8 cellular contexts compared by ENCODE assay signal in genomic region chr2:240566203-240567136, GRCh38. TPM values are rescaled to one million over a fixed set of nuclear protein-coding genes. Genes with fewer than 3 reads are reported as not detected.
DNase-seq lines count a peak whose midpoint lies in the region; TF ChIP-seq lines count a peak whose summit lies in the region.

No MANE protein-coding gene starts in this region.

- peaks cover 17% of the 10 kb centered on the region for H3F3A ChIP-seq in GM23248 (ENCODE audit: insufficient read depth)

- H4K20me1 ChIP-seq in GM23248 (ENCODE audit: insufficient read depth): no peaks in the 10 kb centered on the region

- H3K9me3 ChIP-seq in GM23248 (ENCODE audit: low read depth): no peaks in the 10 kb centered on the region
- H3K9me3 ChIP-seq in parathyroid adenoma (ENCODE audit: control insufficient read depth, low read length): no peaks in the 10 kb centered on the region
- H3K9me3 ChIP-seq in transverse colon: no peaks in the 10 kb centered on the region

- H3K27ac Mint-ChIP-seq in activated naive CD4-positive, alpha-beta T cell treated with anti-CD3 and anti-CD28 coated beads for 36 hours: peak overlapping the region; percentile 99

- peak overlapping the region; percentile 72 for H3K27ac ChIP-seq in GM23248
- H3K27ac ChIP-seq in parathyroid adenoma: peak overlapping the region; percentile 65
- peak overlapping the region; percentile 96 to 99 (median 97) for H3K27ac ChIP-seq in transverse colon

- no peaks in the 10 kb centered on the region for H3K9me3 Mint-ChIP-seq in activated naive CD4-positive, alpha-beta T cell treated with anti-CD3 and anti-CD28 coated beads for 36 hours

- H3K9me2 ChIP-seq in GM23248 (ENCODE audit: insufficient read depth): no peaks in the 10 kb centered on the region

- TF ChIP-seq CTCF in parathyroid adenoma (IDR thresholded peaks at IDR 0.05) (peak; percentile 79), transverse colon (IDR thresholded peaks at IDR 0.05) (peak; percentile 85 to 96 (median 95))

- TF ChIP-seq EP300 in transverse colon (IDR thresholded peaks at IDR 0.05; ENCODE audit: low read depth): no peak

- CTCF ChIA-PET in activated naive CD4-positive, alpha-beta T cell treated with anti-CD3 and anti-CD28 coated beads for 36 hours (lab: Charles Lee): interaction anchor here (0.6 to 2.6 kb wide), 10 partner anchors 7 to 585 kb away, joined by 3 to 24 read pairs (median 4); partner anchors contain the start of gene CAPN10

- H3K27me3 ChIP-seq in GM23248 (replicated peaks; ENCODE audit: insufficient read depth) (no peaks in the 10 kb centered on the region), parathyroid adenoma (ENCODE audit: control insufficient read depth, insufficient read depth, low read length) (no peaks in the 10 kb centered on the region), transverse colon (no peaks in the 10 kb centered on the region)

- peaks cover 66% of the 10 kb centered on the region for H3K4me1 Mint-ChIP-seq in activated naive CD4-positive, alpha-beta T cell treated with anti-CD3 and anti-CD28 coated beads for 36 hours (ENCODE audit: low read depth)

- H3K36me3 ChIP-seq in GM23248 (ENCODE audit: low read depth): no peaks in the 10 kb centered on the region
- no peaks in the 10 kb centered on the region for H3K36me3 ChIP-seq in parathyroid adenoma (ENCODE audit: control insufficient read depth, insufficient read depth, low read length)
- H3K36me3 ChIP-seq in transverse colon: no peaks in the 10 kb centered on the region

- peak overlapping the region; percentile 73 for H3K9ac ChIP-seq in GM23248
- H3K9ac ChIP-seq in parathyroid adenoma: no peak overlapping the region

- H2AFZ ChIP-seq in GM23248 (peak overlapping the region; percentile 77), parathyroid adenoma (peak overlapping the region; percentile 89)

- TF ChIP-seq POLR2A in transverse colon (IDR thresholded peaks at IDR 0.05): peak; percentile 70

- peak overlapping the region; percentile 92 for H3K4me3 Mint-ChIP-seq in activated naive CD4-positive, alpha-beta T cell treated with anti-CD3 and anti-CD28 coated beads for 36 hours

- peaks cover 25% of the 10 kb centered on the region for H3K36me3 Mint-ChIP-seq in activated naive CD4-positive, alpha-beta T cell treated with anti-CD3 and anti-CD28 coated beads for 36 hours (ENCODE audit: low read depth)

- H3K79me2 ChIP-seq in GM23248 (ENCODE audit: insufficient read depth): 0 out of 2 replicates have a peak, but pooled peaks cover 7% of the 10 kb centered on the region
- H3K79me2 ChIP-seq in parathyroid adenoma: peaks cover 2% of the 10 kb centered on the region

- H3K27me3 Mint-ChIP-seq in activated naive CD4-positive, alpha-beta T cell treated with anti-CD3 and anti-CD28 coated beads for 36 hours (ENCODE audit: low read depth): no peaks in the 10 kb centered on the region

- peaks cover 27% of the 10 kb centered on the region for H3K4me1 ChIP-seq in GM23248 (ENCODE audit: insufficient read depth)
- peaks cover 24% of the 10 kb centered on the region for H3K4me1 ChIP-seq in parathyroid adenoma
- peaks cover 47 to 71% (median 59%) of the 10 kb centered on the region in 4 donors for H3K4me1 ChIP-seq in transverse colon

- H3K4me2 ChIP-seq in GM23248 (ENCODE audit: unreplicated experiment) (peak overlapping the region; percentile 91), parathyroid adenoma (ENCODE audit: low read length) (peak overlapping the region; percentile 94)

- peak; percentile 72 for DNase-seq in G401 (ENCODE audit: low spot score)
- DNase-seq in GM23248: peak; percentile 94
- peak; percentile 71 for DNase-seq in LHCN-M2 (ENCODE audit: low read depth)
- peak; percentile 73 for DNase-seq in SK-MEL-5 (ENCODE audit: low read depth, low spot score)
- peak; percentile 96 for DNase-seq in activated naive CD4-positive, alpha-beta T cell treated with anti-CD3 and anti-CD28 coated beads for 36 hours
- peak; percentile 90 for DNase-seq in globus pallidus (ENCODE audit: low spot score)
- peak; percentile 98 for DNase-seq in transverse colon

- in situ Hi-C loops in G401 (cut with HindIII; ENCODE audit: low sequenced_read_pairs) (no loop called here), GM23248 (cut with MboI) (no loop called here), SK-MEL-5 (cut with HindIII; ENCODE audit: low pct_unique_long_range_greater_than_20kb, low sequenced_read_pairs) (no loop called here), transverse colon (cut with MboI; ENCODE audit: low pct_ligation_motif_present in 1 of 4, low pct_unique_long_range_greater_than_20kb in 1 of 4, low sequenced_read_pairs in 3 of 4) (no loop called here)

- WGBS in GM23248 (ENCODE audit: low coverage in 1 of 2, low lambda C conversion rate in 2 of 2, missing lambda C conversion rate in 2 of 2), 2 experiments: 3 to 5% methylated on average over 21 to 35 of the region's 53 CpGs
- WGBS in transverse colon (ENCODE audit: low coverage in 1 of 2), 2 donors: 11% methylated on average over 26 of the region's 53 CpGs; no CpG with 5 or more reads in 1 of the 2 donors

- peak overlapping the region; percentile 82 for H3K4me3 ChIP-seq in GM23248
- peak overlapping the region; percentile 54 for H3K4me3 ChIP-seq in parathyroid adenoma (ENCODE audit: low read depth, low read length)
- peak overlapping the region; percentile 14 to 77 (median 70) for H3K4me3 ChIP-seq in transverse colon

- intact Hi-C loops in activated naive CD4-positive, alpha-beta T cell treated with anti-CD3 and anti-CD28 coated beads for 36 hours (cut with micrococcal nuclease): loop anchor here (1.0 to 10.0 kb wide), 12 partner anchors 13 to 1318 kb away; partner anchors contain the start of genes ATG4B, CAPN10, FARP2 and GPC1
- intact Hi-C loops in transverse colon (cut with DNase I; ENCODE audit: low total_unique reads): no loop called here

RNA-seq across cellular contexts. Expression of gene RNPEPL1, which starts 1.8 kb away (rescaled TPM):
- 3.3 and 5.6 TPM in 2 replicates for total RNA-seq in G401 (2014; rRNA removed; shearing (Covaris generic))
- 20.2 and 23.0 TPM in 2 replicates for total RNA-seq in GM23248 (2014; rRNA removed; shearing (Covaris generic))
- 11.1 and 11.2 TPM in 2 replicates for polyA plus RNA-seq in GM23248 (2016; fragmentation: Nextera tagmentation; extraction: Ambion mirVana)
- total RNA-seq in LHCN-M2 (2014; rRNA removed): 13.6 and 16.7 TPM in 2 replicates
- 33.1 TPM for polyA plus RNA-seq in LHCN-M2 (2012)
- total RNA-seq in SK-MEL-5 (2014; rRNA removed; shearing (Covaris generic)): 19.0 and 19.7 TPM in 2 replicates
- 91.1 and 102 TPM in 2 replicates for polyA plus RNA-seq in SK-MEL-5 (2015; cell fraction: cytosol; rRNA removed)
- 91.6 and 113 TPM in 2 replicates for polyA plus RNA-seq in SK-MEL-5 (2015; cell fraction: nucleus; rRNA removed)
- total RNA-seq in activated naive CD4-positive, alpha-beta T cell treated with anti-CD3 and anti-CD28 coated beads for 36 hours: 10 to 100 TPM; 40.3 to 44.3 TPM
- 100 to 1,000 TPM; 118 to 208 (median 151) TPM for total RNA-seq in transverse colon

RNA-seq across cellular contexts. Expression of gene DUSP28, which starts 6.3 kb away (rescaled TPM):
- total RNA-seq in G401 (2014; rRNA removed; shearing (Covaris generic)): 4.9 and 5.3 TPM in 2 replicates
- total RNA-seq in GM23248 (2014; rRNA removed; shearing (Covaris generic)): 1.5 and 3.2 TPM in 2 replicates
- polyA plus RNA-seq in GM23248 (2016; fragmentation: Nextera tagmentation; extraction: Ambion mirVana): 4.9 and 5.8 TPM in 2 replicates
- total RNA-seq in LHCN-M2 (2014; rRNA removed): 6.1 and 6.4 TPM in 2 replicates
- 7.2 TPM for polyA plus RNA-seq in LHCN-M2 (2012)
- total RNA-seq in SK-MEL-5 (2014; rRNA removed; shearing (Covaris generic)): 3.6 and 8.0 TPM in 2 replicates
- 5.9 and 10.6 TPM in 2 replicates for polyA plus RNA-seq in SK-MEL-5 (2015; cell fraction: cytosol; rRNA removed)
- polyA plus RNA-seq in SK-MEL-5 (2015; cell fraction: nucleus; rRNA removed): 11.1 and 11.6 TPM in 2 replicates
- total RNA-seq in activated naive CD4-positive, alpha-beta T cell treated with anti-CD3 and anti-CD28 coated beads for 36 hours: 1 to 10 TPM; 5.1 to 5.6 TPM
- 10 to 100 TPM in 1 of 4 donors, 1 to 10 TPM in 3; 3.4 to 10.8 (median 6.2) TPM for total RNA-seq in transverse colon

RNA-seq across cellular contexts. Expression of gene ANKMY1, which starts 8.7 kb away (rescaled TPM):
- total RNA-seq in G401 (2014; rRNA removed; shearing (Covaris generic)): 8.6 and 14.7 TPM in 2 replicates
- 10.1 and 12.8 TPM in 2 replicates for total RNA-seq in GM23248 (2014; rRNA removed; shearing (Covaris generic))
- polyA plus RNA-seq in GM23248 (2016; fragmentation: Nextera tagmentation; extraction: Ambion mirVana): 5.1 and 5.6 TPM in 2 replicates
- total RNA-seq in LHCN-M2 (2014; rRNA removed): 7.8 and 8.2 TPM in 2 replicates
- polyA plus RNA-seq in LHCN-M2 (2012): 5.3 TPM
- 5.2 and 9.7 TPM in 2 replicates for total RNA-seq in SK-MEL-5 (2014; rRNA removed; shearing (Covaris generic))
- polyA plus RNA-seq in SK-MEL-5 (2015; cell fraction: cytosol; rRNA removed): 8.4 and 18.3 TPM in 2 replicates
- polyA plus RNA-seq in SK-MEL-5 (2015; cell fraction: nucleus; rRNA removed): 41.2 and 51.2 TPM in 2 replicates
- total RNA-seq in activated naive CD4-positive, alpha-beta T cell treated with anti-CD3 and anti-CD28 coated beads for 36 hours: 10 to 100 TPM; 17.0 to 17.4 TPM
- 10 to 100 TPM; 15.1 to 64.0 (median 27.5) TPM for total RNA-seq in transverse colon

RNA-seq across cellular contexts. Expression of gene CAPN10, which starts 20.1 kb away (rescaled TPM):
- 37.6 and 43.0 TPM in 2 replicates for total RNA-seq in G401 (2014; rRNA removed; shearing (Covaris generic))
- 13.3 and 29.5 TPM in 2 replicates for total RNA-seq in GM23248 (2014; rRNA removed; shearing (Covaris generic))
- 10.0 and 11.5 TPM in 2 replicates for polyA plus RNA-seq in GM23248 (2016; fragmentation: Nextera tagmentation; extraction: Ambion mirVana)
- total RNA-seq in LHCN-M2 (2014; rRNA removed) (20.5 and 23.1 TPM in 2 replicates), transverse colon (100 to 1,000 TPM in 1 of 4 donors, 10 to 100 TPM in 3; 41.9 to 118 (median 48.7) TPM)
- polyA plus RNA-seq in LHCN-M2 (2012): 8.7 TPM
- total RNA-seq in SK-MEL-5 (2014; rRNA removed; shearing (Covaris generic)): 15.5 and 20.7 TPM in 2 replicates
- 24.5 and 25.4 TPM in 2 replicates for polyA plus RNA-seq in SK-MEL-5 (2015; cell fraction: cytosol; rRNA removed)
- 92.4 and 115 TPM in 2 replicates for polyA plus RNA-seq in SK-MEL-5 (2015; cell fraction: nucleus; rRNA removed)
- 10 to 100 TPM; 24.9 to 28.5 TPM for total RNA-seq in activated naive CD4-positive, alpha-beta T cell treated with anti-CD3 and anti-CD28 coated beads for 36 hours

RNA-seq across cellular contexts. Expression of gene GPR35, which starts 58.8 kb away (rescaled TPM):
- total RNA-seq in G401 (2014; rRNA removed; shearing (Covaris generic)): 0.86 TPM in 1 of 2 replicates, not detected in the other
- 0.25 TPM in 1 of 2 replicates, not detected in the other for total RNA-seq in GM23248 (2014; rRNA removed; shearing (Covaris generic))
- 0.14 and 0.27 TPM in 2 replicates for polyA plus RNA-seq in GM23248 (2016; fragmentation: Nextera tagmentation; extraction: Ambion mirVana)
- total RNA-seq in LHCN-M2 (2014; rRNA removed): 0.11 and 1.0 TPM in 2 replicates
- 0.16 TPM for polyA plus RNA-seq in LHCN-M2 (2012)
- total RNA-seq in SK-MEL-5 (2014; rRNA removed; shearing (Covaris generic)): 0.05 TPM in 1 of 2 replicates, not detected in the other
- 0.05 TPM in 1 of 2 replicates, not detected in the other for polyA plus RNA-seq in SK-MEL-5 (2015; cell fraction: cytosol; rRNA removed)
- 1.1 and 2.5 TPM in 2 replicates for polyA plus RNA-seq in SK-MEL-5 (2015; cell fraction: nucleus; rRNA removed)
- total RNA-seq in activated naive CD4-positive, alpha-beta T cell treated with anti-CD3 and anti-CD28 coated beads for 36 hours: 1 to 10 TPM; 2.5 to 2.6 TPM
- total RNA-seq in transverse colon: 100 to 1,000 TPM in 3 of 4 donors, 10 to 100 TPM in 1; 91.1 to 244 (median 136) TPM

Comparison
In these comparisons a context has a peak if more than half of its experiments do, and no peak if none do; other contexts are left out.
1. Peak in every context shown above with its lines: DNase-seq, H3K4me3 ChIP-seq and H3K27ac ChIP-seq.